ENCODE assay signal across 27 cellular contexts in the genomic region with DNA sequence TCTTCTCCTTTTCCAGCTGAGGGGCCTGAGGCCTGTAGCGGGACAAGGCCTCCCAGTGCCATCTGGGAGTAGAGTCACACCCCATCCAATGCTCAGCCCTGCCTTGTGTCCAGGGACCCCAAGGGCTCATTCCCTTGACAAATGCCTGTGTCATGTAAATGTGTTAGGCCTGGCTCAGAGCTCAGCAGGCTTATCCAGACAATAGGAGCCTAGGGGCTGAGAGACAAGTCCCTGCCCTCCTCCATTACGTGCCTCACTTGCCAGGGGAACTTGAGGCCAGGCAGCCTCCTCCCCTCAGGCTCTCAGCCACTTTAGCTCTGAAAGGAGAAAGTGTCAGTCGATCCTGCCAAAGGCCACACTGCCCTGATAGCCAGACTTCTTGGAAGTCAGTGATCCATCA.
"Had no signal": no experiment of that assay in that cellular context is flagged by ENCODE, and none has a peak within 500 bp of the region (broad histone marks: within the 10 kb centered on the region; RNA-seq: fewer than 3 reads in every experiment).

No MANE protein-coding gene starts in this region.

- H3K9me3 ChIP-seq: breast epithelium had no signal

- H3K27me3 Mint-ChIP-seq: activated B cell treated with CpG ODN at 0.5 μM for 24 hours; activated CD4-positive, alpha-beta memory T cell treated with anti-CD3 and anti-CD28 coated beads, Interleukin-2, amount 10 ng/mL, durations not matched to agents 7 days and 5 days; activated naive CD4-positive, alpha-beta T cell treated with anti-CD3 and anti-CD28 coated beads, Interleukin-2, amount 50 U/mL, for 24 hours; activated T-helper 17 cell treated with anti-CD3 and anti-CD28 coated beads, Interleukin-2, amount 50 U/mL, for 72 hours had no signal

- H3K27ac Mint-ChIP-seq: activated B cell treated with CpG ODN at 0.5 μM for 24 hours; activated CD4-positive, alpha-beta memory T cell treated with anti-CD3 and anti-CD28 coated beads, Interleukin-2, amount 10 ng/mL, durations not matched to agents 7 days and 5 days; activated naive CD4-positive, alpha-beta T cell treated with anti-CD3 and anti-CD28 coated beads, Interleukin-2, amount 50 U/mL, for 24 hours; activated T-helper 17 cell treated with anti-CD3 and anti-CD28 coated beads, Interleukin-2, amount 50 U/mL, for 72 hours; T-helper 1 cell treated with Interleukin-12 subunit alpha and Interleukin-12 subunit beta and Interleukin-4 antibody, amounts not matched to agents 30 μg/mL and 1 μg/mL, for 36 hours had no signal

- DNase-seq: activated B cell treated with CpG ODN at 0.5 μM for 24 hours; activated CD4-positive, alpha-beta memory T cell treated with anti-CD3 and anti-CD28 coated beads, Interleukin-2, amount 10 ng/mL, durations not matched to agents 7 days and 5 days; activated CD4-positive, alpha-beta T cell treated with anti-CD3 and anti-CD28 coated beads for 1 hour; activated CD4-positive, alpha-beta T cell treated with anti-CD3 and anti-CD28 coated beads, Interleukin-2, amount 50 U/mL, for 1 hour; activated naive CD4-positive, alpha-beta T cell; activated T-cell treated with anti-CD3 and anti-CD28 coated beads for 4 hours; activated T-cell treated with anti-CD3 and anti-CD28 coated beads, Interleukin-2, amount 50 U/mL, for 48 hours; aorta; caudate nucleus; Karpas-422; MM.1S; NCI-H1105; NCI-H1436 treated with DMSO at 0.1 percent for 48 hours; NCI-H187; NCI-H2081 treated with DMSO at 0.1 percent for 48 hours; NCI-H345; NCI-H510A; NCI-H526 treated with DMSO at 0.1 percent for 48 hours; NCI-H82; NK-92 treated with Interleukin-12 subunit alpha and Interleukin-12 subunit beta, amount 100 ng/mL, for 24 hours; SHP77 treated with DMSO at 0.1 percent for 48 hours had no signal

- H3K9me3 Mint-ChIP-seq: activated B cell treated with CpG ODN at 0.5 μM for 24 hours; activated CD4-positive, alpha-beta memory T cell treated with anti-CD3 and anti-CD28 coated beads, Interleukin-2, amount 10 ng/mL, durations not matched to agents 7 days and 5 days; activated naive CD4-positive, alpha-beta T cell treated with anti-CD3 and anti-CD28 coated beads, Interleukin-2, amount 50 U/mL, for 24 hours; activated T-helper 17 cell treated with anti-CD3 and anti-CD28 coated beads, Interleukin-2, amount 50 U/mL, for 72 hours; T-helper 1 cell treated with Interleukin-12 subunit alpha and Interleukin-12 subunit beta and Interleukin-4 antibody, amounts not matched to agents 30 μg/mL and 1 μg/mL, for 36 hours had no signal

- H3K4me3 ChIP-seq: breast epithelium, K562 had no signal

- H3K36me3 ChIP-seq: breast epithelium had no signal

- FAIRE-seq: K562, RCC 7860 had no signal

- H3K4me1 ChIP-seq: breast epithelium had no signal

- H3K36me3 Mint-ChIP-seq: activated naive CD4-positive, alpha-beta T cell treated with anti-CD3 and anti-CD28 coated beads, Interleukin-2, amount 50 U/mL, for 24 hours had no signal

- H3K4me3 Mint-ChIP-seq: activated B cell treated with CpG ODN at 0.5 μM for 24 hours; activated CD4-positive, alpha-beta memory T cell treated with anti-CD3 and anti-CD28 coated beads, Interleukin-2, amount 10 ng/mL, durations not matched to agents 7 days and 5 days; activated naive CD4-positive, alpha-beta T cell treated with anti-CD3 and anti-CD28 coated beads, Interleukin-2, amount 50 U/mL, for 24 hours; activated T-helper 17 cell treated with anti-CD3 and anti-CD28 coated beads, Interleukin-2, amount 50 U/mL, for 72 hours; T-helper 1 cell treated with Interleukin-12 subunit alpha and Interleukin-12 subunit beta and Interleukin-4 antibody, amounts not matched to agents 30 μg/mL and 1 μg/mL, for 36 hours had no signal

- ATAC-seq: activated T-helper 17 cell treated with anti-CD3 and anti-CD28 coated beads, Interleukin-2, amount 50 U/mL, for 72 hours; K562 had no signal

- H3K27ac ChIP-seq: breast epithelium had no signal

- H3K4me1 Mint-ChIP-seq: activated naive CD4-positive, alpha-beta T cell treated with anti-CD3 and anti-CD28 coated beads, Interleukin-2, amount 50 U/mL, for 24 hours had no signal
